In the genomic region with DNA sequence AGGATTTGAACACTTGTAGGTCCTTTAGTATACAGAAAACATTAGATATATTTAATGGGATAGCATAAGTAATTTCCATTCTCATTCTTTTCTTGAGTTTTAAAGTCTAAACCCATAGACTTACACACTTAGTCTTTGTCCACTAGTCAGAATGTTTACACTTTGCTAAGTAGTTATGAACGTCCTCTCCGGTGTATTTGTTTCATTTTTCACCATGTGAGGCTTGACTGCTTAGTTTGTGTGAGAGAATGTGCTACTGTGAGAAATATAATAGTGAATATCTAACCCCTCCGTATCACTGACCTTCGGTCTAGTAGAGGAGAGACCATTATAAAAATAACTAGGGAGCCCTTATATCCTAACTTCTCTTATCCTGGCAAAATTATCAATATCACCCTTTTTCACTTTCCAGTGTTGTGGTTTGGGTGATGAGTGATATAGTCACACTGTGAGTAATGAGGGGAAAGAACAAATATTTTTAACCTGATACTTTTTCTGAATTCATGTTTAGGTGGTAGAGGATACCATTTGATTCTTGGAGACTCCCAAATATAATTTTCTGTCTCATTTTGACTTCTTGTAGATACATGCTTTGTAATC, we compare ENCODE assay signal across 11 cellular contexts.
DNase-seq lines count a peak whose midpoint lies in the region; ATAC-seq, FAIRE-seq and TF ChIP-seq lines count a peak whose summit lies in the region.
"Had no signal": no experiment of that assay in that cellular context is flagged by ENCODE, and none has a peak within 500 bp of the region (broad histone marks: within the 10 kb centered on the region; RNA-seq: fewer than 3 reads in every experiment).

No MANE protein-coding gene starts in this region.

- no peak overlapping the region for H2AFZ ChIP-seq in GM12878 (ENCODE audit: control insufficient read depth, low read depth, low read length)

- H3K4me3 Mint-ChIP-seq in CD8-positive, alpha-beta T cell = peak overlapping the region; percentile 64

- SMC1A ChIA-PET in GM12878 (lab: Charles Lee; ENCODE audit: uncharacterized antibody, unreplicated experiment) = interaction anchor here (0.8 to 2.3 kb wide), 12 partner anchors 8 to 329 kb away, joined by 3 to 9 read pairs (median 4); no protein-coding TSS in a partner anchor

- peak overlapping the region; percentile 68 for H3K4me2 ChIP-seq in GM12878 (ENCODE audit: control insufficient read depth, insufficient read depth)

- FAIRE-seq in GM12878 (lab: Jason Lieb, UNC) = peak; percentile 47

- TF ChIP-seq EP300 in GM12878 (IDR thresholded peaks at IDR 0.05; ENCODE audit: borderline replicate concordance in 1 of 2, control insufficient read depth in 1 of 2, low read depth in 2 of 2, low read length in 2 of 2) (0 out of 4 replicates have a peak, but pooled peaks of 1 of the 2 experiments have one; percentile 30), sigmoid colon (IDR thresholded peaks at IDR 0.05) (no peak)

- ATAC-seq in CD8-positive, alpha-beta T cell = no peak
- ATAC-seq in GM19463 (IDR thresholded peaks at IDR 0.05; ENCODE audit: unreplicated experiment) (peak; percentile 57), HG03103 (IDR thresholded peaks at IDR 0.05; ENCODE audit: low read depth, unreplicated experiment) (peak; percentile 58), GM12878 (peak; percentile 74), GM21528 (IDR thresholded peaks at IDR 0.05; ENCODE audit: low FRiP score, unreplicated experiment) (no peak)

- RAD21 ChIA-PET in GM12878 (lab: Charles Lee; ENCODE audit: unreplicated experiment) = interaction anchor here (1.3 kb wide), 1 partner anchor 112 kb away, joined by 3 read pairs; no protein-coding TSS in a partner anchor

- in situ Hi-C loops in GM12878 (cut with MboI) = no loop called here

- no peak overlapping the region for H3K9ac ChIP-seq in GM12878 (ENCODE audit: control insufficient read depth, insufficient read depth, low read length)

- TF ChIP-seq CTCF in CD8-positive, alpha-beta T cell (IDR thresholded peaks at IDR 0.05) = no peak
- no peak for TF ChIP-seq CTCF in GM12878 (IDR thresholded peaks at IDR 0.05 in 2 of 3, conservative IDR thresholded peaks at IDR 0.05 in 1 of 3; ENCODE audit: control insufficient read depth in 2 of 3, extremely low read depth in 1 of 3, insufficient read depth in 1 of 3, low read depth in 3 of 3, low read length in 3 of 3)
- no peak for TF ChIP-seq CTCF in sigmoid colon (IDR thresholded peaks at IDR 0.05)

- H3K36me3 ChIP-seq in CD8-positive, alpha-beta T cell (ENCODE audit: insufficient read depth, low read length) = no peaks in the 10 kb centered on the region
- H3K36me3 ChIP-seq in GM12878 (ENCODE audit: control insufficient read depth in 2 of 2, insufficient read depth in 2 of 2, low read length in 1 of 2) (no peaks in the 10 kb centered on the region), sigmoid colon (no peaks in the 10 kb centered on the region)
- H3K36me3 ChIP-seq: ovary had no signal

- 39% methylated on average over 4 of the region's 4 CpGs for WGBS in GM12878 (ENCODE audit: insufficient coverage, insufficient replicate concordance, low lambda C conversion rate, missing lambda C conversion rate)
- WGBS in sigmoid colon, 2 donors = 75 to 80% methylated on average over 4 of the region's 4 CpGs

- H3K9me3 Mint-ChIP-seq in CD8-positive, alpha-beta T cell = peaks cover 3% of the 10 kb centered on the region

- no peaks in the 10 kb centered on the region for H4K20me1 ChIP-seq in GM12878 (ENCODE audit: control insufficient read depth, insufficient read depth)

- no peak overlapping the region for H3K4me3 ChIP-seq in CD8-positive, alpha-beta T cell (ENCODE audit: low read depth, low read length)
- H3K4me3 ChIP-seq in GM12878 (no peak overlapping the region), sigmoid colon (no peak overlapping the region)
- H3K4me3 ChIP-seq: ovary had no signal

- H3K9me3 ChIP-seq in CD8-positive, alpha-beta T cell (ENCODE audit: low read length) = no peaks in the 10 kb centered on the region
- no peaks in the 10 kb centered on the region; the same call in 2 of the 3 replicates for H3K9me3 ChIP-seq in GM12878 (replicated peaks; ENCODE audit: control insufficient read depth, insufficient read depth, low read length)
- H3K9me3 ChIP-seq in sigmoid colon = no peaks in the 10 kb centered on the region
- H3K9me3 ChIP-seq: ovary had no signal

- H3K27me3 Mint-ChIP-seq in CD8-positive, alpha-beta T cell (ENCODE audit: low read depth) = no peaks in the 10 kb centered on the region

- no peaks in the 10 kb centered on the region for H3K27me3 ChIP-seq in CD8-positive, alpha-beta T cell (ENCODE audit: insufficient read depth, low read length)
- H3K27me3 ChIP-seq in GM12878 (replicated peaks in 1 of 2; ENCODE audit: control insufficient read depth in 2 of 2, insufficient read depth in 2 of 2, low read length in 1 of 2) (no peaks in the 10 kb centered on the region), sigmoid colon (no peaks in the 10 kb centered on the region)
- H3K27me3 ChIP-seq: ovary had no signal

- POLR2A ChIA-PET in CD8-positive, alpha-beta T cell (lab: Charles Lee) = interaction anchor here (0.6 kb wide), 1 partner anchor 39 kb away, joined by 3 read pairs; no protein-coding TSS in a partner anchor
- POLR2A ChIA-PET in GM12878 (lab: Charles Lee) = no interaction called here

- H3K4me1 ChIP-seq in CD8-positive, alpha-beta T cell (ENCODE audit: insufficient read depth, low read length) = peaks cover 10% of the 10 kb centered on the region
- H3K4me1 ChIP-seq in GM12878 (ENCODE audit: control insufficient read depth, insufficient read depth, low read length) (peaks cover 10% of the 10 kb centered on the region), sigmoid colon (peaks cover 0 to 22% (median 10%) of the 10 kb centered on the region in 4 donors)

- H3K36me3 Mint-ChIP-seq in CD8-positive, alpha-beta T cell = no peaks in the 10 kb centered on the region

- H3K4me1 Mint-ChIP-seq in CD8-positive, alpha-beta T cell (ENCODE audit: low read depth) = peaks cover 28% of the 10 kb centered on the region

- DNase-seq in CD8-positive, alpha-beta T cell = no peak
- peak; percentile 30 for DNase-seq in GM12878 (ENCODE audit: low read depth, low spot score)
- DNase-seq in DMS153 (lab: John Stamatoyannopoulos, UW) = no peak
- DNase-seq in SIG-M5 (lab: John Stamatoyannopoulos, UW) = no peak
- DNase-seq in sigmoid colon = no peak
- DNase-seq: head of caudate nucleus, NCI-H1930, ovary had no signal

- CTCF ChIA-PET in CD8-positive, alpha-beta T cell (lab: Charles Lee) = interaction anchor here (0.7 kb wide), 1 partner anchor 478 kb away, joined by 3 read pairs; no protein-coding TSS in a partner anchor
- CTCF ChIA-PET in GM12878 (lab: Yijun Ruan, JAX) = interaction anchor here (1.0 kb wide), 1 partner anchor 116 kb away, joined by 4 read pairs; no protein-coding TSS in a partner anchor

- no peak for TF ChIP-seq RAD21 in GM12878 (IDR thresholded peaks at IDR 0.05; ENCODE audit: insufficient read depth, low read depth, low read length)

- no TSS peak for BruUV-seq in GM12878 (replicated peaks; lab: Mats Ljungman, UMichigan)

- intact Hi-C loops in CD8-positive, alpha-beta T cell (cut with DNase I, micrococcal nuclease) = no loop called here
- intact Hi-C loops in GM12878 (cut with micrococcal nuclease; ENCODE audit: unreplicated experiment) (loop anchor here (5.0 kb wide), 1 partner anchor 118 kb away; no protein-coding TSS in a partner anchor), sigmoid colon (cut with DNase I) (no loop called here)

- TF ChIP-seq POLR2A in GM12878 (IDR thresholded peaks at IDR 0.05; ENCODE audit: low read depth, low read length) = no peak
- TF ChIP-seq POLR2A in sigmoid colon (IDR thresholded peaks at IDR 0.05) = no peak

- H3K27ac ChIP-seq in CD8-positive, alpha-beta T cell (ENCODE audit: low read depth, low read length) = no peak overlapping the region
- no peak overlapping the region for H3K27ac ChIP-seq in GM12878 (ENCODE audit: control insufficient read depth, insufficient read depth)
- no peak overlapping the region for H3K27ac ChIP-seq in sigmoid colon
- H3K27ac ChIP-seq: ovary had no signal

- peaks cover 6% of the 10 kb centered on the region for H3K79me2 ChIP-seq in GM12878 (ENCODE audit: control insufficient read depth, insufficient read depth, low read length)

- peak overlapping the region; percentile 39 for H3K27ac Mint-ChIP-seq in CD8-positive, alpha-beta T cell

TF ChIP-seq in GM12878, 131 proteins besides CTCF, POLR2A, EP300 and RAD21 (continues in another document):
- TF ChIP-seq SP1 (IDR thresholded peaks at IDR 0.05; ENCODE audit: low read depth, low read length) = no peak
- TF ChIP-seq DPF2 (IDR thresholded peaks at IDR 0.05) = peak; percentile 73
- peak; percentile 71; the same call in 1 of the 2 replicates for TF ChIP-seq BCL11A (IDR thresholded peaks at IDR 0.05; ENCODE audit: low read depth, low read length)
- 0 out of 2 replicates have a peak, but pooled peaks have one; percentile 38 for TF ChIP-seq ATF7 (IDR thresholded peaks at IDR 0.05; ENCODE audit: low read depth)
- TF ChIP-seq, protein P1, sequence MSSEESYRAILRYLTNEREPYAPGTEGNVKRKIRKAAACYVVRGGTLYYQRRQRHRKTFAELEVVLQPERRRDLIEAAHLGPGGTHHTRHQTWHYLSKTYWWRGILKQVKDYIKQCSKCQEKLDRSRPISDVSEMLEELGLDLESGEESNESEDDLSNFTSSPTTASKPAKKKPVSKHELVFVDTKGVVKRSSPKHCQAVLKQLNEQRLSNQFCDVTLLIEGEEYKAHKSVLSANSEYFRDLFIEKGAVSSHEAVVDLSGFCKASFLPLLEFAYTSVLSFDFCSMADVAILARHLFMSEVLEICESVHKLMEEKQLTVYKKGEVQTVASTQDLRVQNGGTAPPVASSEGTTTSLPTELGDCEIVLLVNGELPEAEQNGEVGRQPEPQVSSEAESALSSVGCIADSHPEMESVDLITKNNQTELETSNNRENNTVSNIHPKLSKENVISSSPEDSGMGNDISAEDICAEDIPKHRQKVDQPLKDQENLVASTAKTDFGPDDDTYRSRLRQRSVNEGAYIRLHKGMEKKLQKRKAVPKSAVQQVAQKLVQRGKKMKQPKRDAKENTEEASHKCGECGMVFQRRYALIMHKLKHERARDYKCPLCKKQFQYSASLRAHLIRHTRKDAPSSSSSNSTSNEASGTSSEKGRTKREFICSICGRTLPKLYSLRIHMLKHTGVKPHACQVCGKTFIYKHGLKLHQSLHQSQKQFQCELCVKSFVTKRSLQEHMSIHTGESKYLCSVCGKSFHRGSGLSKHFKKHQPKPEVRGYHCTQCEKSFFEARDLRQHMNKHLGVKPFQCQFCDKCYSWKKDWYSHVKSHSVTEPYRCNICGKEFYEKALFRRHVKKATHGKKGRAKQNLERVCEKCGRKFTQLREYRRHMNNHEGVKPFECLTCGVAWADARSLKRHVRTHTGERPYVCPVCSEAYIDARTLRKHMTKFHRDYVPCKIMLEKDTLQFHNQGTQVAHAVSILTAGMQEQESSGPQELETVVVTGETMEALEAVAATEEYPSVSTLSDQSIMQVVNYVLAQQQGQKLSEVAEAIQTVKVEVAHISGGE (CRISPR knock-in tag; IDR thresholded peaks at IDR 0.05) = no peak
- TF ChIP-seq SMAD1 (IDR thresholded peaks at IDR 0.05; ENCODE audit: low read depth, partially characterized antibody) = no peak

Comparison
In these comparisons a context has a peak if more than half of its experiments do, and no peak if none do; other contexts are left out.
1. ATAC-seq: peak in GM19463 (single experiment), HG03103 (single experiment) and GM12878 (single experiment); none in CD8-positive, alpha-beta T cell (single experiment) and GM21528 (single experiment).